In genomic region chr6:155306958-155307357, GRCh38 we compare ENCODE assay signal across 30 cellular contexts. TPM values are rescaled to one million over a fixed set of nuclear protein-coding genes. Genes with fewer than 3 reads are reported as not detected.
"Had no signal": no experiment of that assay in that cellular context is flagged by ENCODE, and none has a peak within 500 bp of the region (broad histone marks: within the 10 kb centered on the region; RNA-seq: fewer than 3 reads in every experiment).

No MANE protein-coding gene starts in this region.

- ATAC-seq: gastrocnemius medialis, left ventricle myocardium superior, pancreas, psoas muscle had no signal

- H3K4me1 Mint-ChIP-seq: nephron had no signal

- H3K9me3 Mint-ChIP-seq: activated B cell treated with CpG ODN at 0.5 μM for 24 hours; activated naive CD4-positive, alpha-beta T cell treated with anti-CD3 and anti-CD28 coated beads, Interleukin-2, amount 10 ng/mL, durations not matched to agents 7 days and 5 days; mesothelial cell of epicardium; nephron; stimulated activated naive CD8-positive, alpha-beta T cell treated with anti-CD3 and anti-CD28 coated beads, Interleukin-15, Interleukin-2, amounts not matched to agents 100 ng/mL and 50 ng/mL, for 24 hours had no signal

- H3K4me3 Mint-ChIP-seq: activated B cell treated with CpG ODN at 0.5 μM for 24 hours; activated naive CD4-positive, alpha-beta T cell treated with anti-CD3 and anti-CD28 coated beads, Interleukin-2, amount 10 ng/mL, durations not matched to agents 7 days and 5 days; mesothelial cell of epicardium; nephron; stimulated activated naive CD8-positive, alpha-beta T cell treated with anti-CD3 and anti-CD28 coated beads, Interleukin-15, Interleukin-2, amounts not matched to agents 100 ng/mL and 50 ng/mL, for 24 hours had no signal

- DNase-seq: activated B cell treated with CpG ODN at 0.5 μM for 24 hours; activated CD4-positive, alpha-beta T cell treated with anti-CD3 and anti-CD28 coated beads for 4 hours; activated CD8-positive, alpha-beta memory T cell treated with anti-CD3 and anti-CD28 coated beads, Interleukin-2, amount 50 U/mL, for 4 hours; activated effector memory CD4-positive, alpha-beta T cell treated with anti-CD3 and anti-CD28 coated beads, Interleukin-2, amount 50 U/mL, for 16 hours; activated naive CD4-positive, alpha-beta T cell treated with anti-CD3 and anti-CD28 coated beads, Interleukin-2, amount 10 ng/mL, durations not matched to agents 7 days and 5 days; activated T-cell treated with anti-CD3 and anti-CD28 coated beads, Interleukin-2, amount 50 U/mL, for 48 hours; adrenal gland; brain microvascular endothelial cell; caudate nucleus; effector memory CD4-positive, alpha-beta T cell; esophagus squamous epithelium; gastrocnemius medialis; head of caudate nucleus; hypothalamus; left ventricle myocardium superior; mammary epithelial cell; pancreas; psoas muscle; stimulated activated CD4-positive, alpha-beta T cell treated with anti-CD3 and anti-CD28 coated beads, Interleukin-4, amount 100 ng/mL, for 24 hours; T-helper 1 cell; tibial artery had no signal

- H3K27ac Mint-ChIP-seq: activated B cell treated with CpG ODN at 0.5 μM for 24 hours; activated naive CD4-positive, alpha-beta T cell treated with anti-CD3 and anti-CD28 coated beads, Interleukin-2, amount 10 ng/mL, durations not matched to agents 7 days and 5 days; mesothelial cell of epicardium; nephron; stimulated activated naive CD8-positive, alpha-beta T cell treated with anti-CD3 and anti-CD28 coated beads, Interleukin-15, Interleukin-2, amounts not matched to agents 100 ng/mL and 50 ng/mL, for 24 hours had no signal

- FAIRE-seq: islet of Langerhans, pancreas, TTC549 had no signal

- H3K27me3 Mint-ChIP-seq: activated B cell treated with CpG ODN at 0.5 μM for 24 hours; activated naive CD4-positive, alpha-beta T cell treated with anti-CD3 and anti-CD28 coated beads, Interleukin-2, amount 10 ng/mL, durations not matched to agents 7 days and 5 days; stimulated activated naive CD8-positive, alpha-beta T cell treated with anti-CD3 and anti-CD28 coated beads, Interleukin-15, Interleukin-2, amounts not matched to agents 100 ng/mL and 50 ng/mL, for 24 hours had no signal

RNA-seq across cellular contexts. Expression of gene CLDN20, which starts 43.1 kb away (rescaled TPM):
- total RNA-seq: activated B cell treated with CpG ODN at 0.5 μM for 24 hours, adrenal gland, ascending aorta, dermis microvascular lymphatic vessel endothelial cell, gastrocnemius medialis, left ventricle myocardium superior, mesothelial cell of epicardium, pancreas, psoas muscle, right atrium auricular region, ureter had no signal
- polyA plus RNA-seq: adrenal gland, mammary epithelial cell had no signal
